ENCODE assay signal across 24 cellular contexts in genomic region chr3:169781209-169781855, GRCh38. TPM values are rescaled to one million over a fixed set of nuclear protein-coding genes. Genes with fewer than 3 reads are reported as not detected.
A peak's percentile ranks its signal among the peaks of the same experiment; 100 is the strongest.
DNase-seq lines count a peak whose midpoint lies in the region; ATAC-seq lines count a peak whose summit lies in the region.
"Had no signal": no experiment of that assay in that cellular context is flagged by ENCODE, and none has a peak within 500 bp of the region (broad histone marks: within the 10 kb centered on the region; RNA-seq: fewer than 3 reads in every experiment).

No MANE protein-coding gene starts in this region.

- H3K27me3 Mint-ChIP-seq in T-helper 17 cell, result no peaks in the 10 kb centered on the region
- H3K27me3 Mint-ChIP-seq in activated naive CD8-positive, alpha-beta T cell treated with anti-CD3 and anti-CD28 coated beads, Interleukin-2, amount 50 U/mL, for 24 hours, result no peaks in the 10 kb centered on the region

- H3K36me3 Mint-ChIP-seq in T-helper 17 cell (ENCODE audit: low read depth), result peaks cover 22% of the 10 kb centered on the region
- peaks cover 60% of the 10 kb centered on the region for H3K36me3 Mint-ChIP-seq in activated naive CD8-positive, alpha-beta T cell treated with anti-CD3 and anti-CD28 coated beads, Interleukin-2, amount 50 U/mL, for 24 hours (ENCODE audit: low read depth)
- H3K36me3 Mint-ChIP-seq in stimulated activated effector memory CD8-positive, alpha-beta T cell treated with anti-CD3 and anti-CD28 coated beads, Interleukin-12 subunit alpha, Interleukin-12 subunit beta, amount 100 ng/mL, for 72 hours, result peaks cover 100% of the 10 kb centered on the region

- peak overlapping the region; percentile 39 for H3K4me3 Mint-ChIP-seq in T-helper 17 cell
- H3K4me3 Mint-ChIP-seq in activated naive CD8-positive, alpha-beta T cell treated with anti-CD3 and anti-CD28 coated beads, Interleukin-2, amount 50 U/mL, for 24 hours, result no peak overlapping the region
- peak overlapping the region; percentile 4 for H3K4me3 Mint-ChIP-seq in stimulated activated effector memory CD8-positive, alpha-beta T cell treated with anti-CD3 and anti-CD28 coated beads, Interleukin-12 subunit alpha, Interleukin-12 subunit beta, amount 100 ng/mL, for 72 hours
- H3K4me3 Mint-ChIP-seq: activated T-cell treated with anti-CD3 and anti-CD28 coated beads, Interleukin-2, amount 50 U/mL, for 4 hours; nephron had no signal

- H3K9me3 Mint-ChIP-seq in activated naive CD8-positive, alpha-beta T cell treated with anti-CD3 and anti-CD28 coated beads, Interleukin-2, amount 50 U/mL, for 24 hours, result no peaks in the 10 kb centered on the region
- H3K9me3 Mint-ChIP-seq in stimulated activated effector memory CD8-positive, alpha-beta T cell treated with anti-CD3 and anti-CD28 coated beads, Interleukin-12 subunit alpha, Interleukin-12 subunit beta, amount 100 ng/mL, for 72 hours, result no peaks in the 10 kb centered on the region
- H3K9me3 Mint-ChIP-seq: activated T-cell treated with anti-CD3 and anti-CD28 coated beads, Interleukin-2, amount 50 U/mL, for 4 hours; nephron had no signal

- intact Hi-C loops in left ventricle myocardium superior (cut with micrococcal nuclease) (no loop called here), Right ventricle myocardium inferior (cut with DNase I) (no loop called here)

- peak overlapping the region; percentile 76 for H3K27ac Mint-ChIP-seq in T-helper 17 cell
- H3K27ac Mint-ChIP-seq in activated naive CD8-positive, alpha-beta T cell treated with anti-CD3 and anti-CD28 coated beads, Interleukin-2, amount 50 U/mL, for 24 hours, result peak overlapping the region; percentile 23
- peak overlapping the region; percentile 52 for H3K27ac Mint-ChIP-seq in stimulated activated effector memory CD8-positive, alpha-beta T cell treated with anti-CD3 and anti-CD28 coated beads, Interleukin-12 subunit alpha, Interleukin-12 subunit beta, amount 100 ng/mL, for 72 hours
- H3K27ac Mint-ChIP-seq: nephron had no signal

- no peaks in the 10 kb centered on the region for H3K9me3 ChIP-seq in T-helper 17 cell (ENCODE audit: control insufficient read depth, low read length, poor library complexity, severe bottlenecking)
- H3K9me3 ChIP-seq: colonic mucosa, pancreas, transverse colon had no signal

- H3K4me1 Mint-ChIP-seq in T-helper 17 cell, result peaks cover 32% of the 10 kb centered on the region
- H3K4me1 Mint-ChIP-seq in activated naive CD8-positive, alpha-beta T cell treated with anti-CD3 and anti-CD28 coated beads, Interleukin-2, amount 50 U/mL, for 24 hours, result peaks cover 42% of the 10 kb centered on the region
- H3K4me1 Mint-ChIP-seq in stimulated activated effector memory CD8-positive, alpha-beta T cell treated with anti-CD3 and anti-CD28 coated beads, Interleukin-12 subunit alpha, Interleukin-12 subunit beta, amount 100 ng/mL, for 72 hours, result peaks cover 25% of the 10 kb centered on the region

- peak; percentile 51 for ATAC-seq in left ventricle myocardium superior
- no peak for ATAC-seq in Right ventricle myocardium inferior
- ATAC-seq in T-helper 17 cell, result no peak
- ATAC-seq in activated naive CD8-positive, alpha-beta T cell treated with anti-CD3 and anti-CD28 coated beads, Interleukin-2, amount 50 U/mL, for 24 hours, result no peak
- no peak for ATAC-seq in stimulated activated effector memory CD8-positive, alpha-beta T cell treated with anti-CD3 and anti-CD28 coated beads, Interleukin-12 subunit alpha, Interleukin-12 subunit beta, amount 100 ng/mL, for 72 hours
- ATAC-seq in GM19452 (IDR thresholded peaks at IDR 0.05; ENCODE audit: unreplicated experiment), result no peak
- ATAC-seq: activated T-cell treated with anti-CD3 and anti-CD28 coated beads, Interleukin-2, amount 50 U/mL, for 4 hours; pancreas had no signal

- DNase-seq in left ventricle myocardium superior (no peak), Right ventricle myocardium inferior (ENCODE audit: missing footprints) (no peak), T-helper 17 cell (no peak), DMS53 treated with DMSO at 0.1 percent for 48 hours (lab: John Stamatoyannopoulos, UW; ENCODE audit: unreplicated experiment) (no peak)
- DNase-seq in activated naive CD8-positive, alpha-beta T cell treated with anti-CD3 and anti-CD28 coated beads, Interleukin-2, amount 50 U/mL, for 24 hours, result no peak
- no peak for DNase-seq in stimulated activated effector memory CD8-positive, alpha-beta T cell treated with anti-CD3 and anti-CD28 coated beads, Interleukin-12 subunit alpha, Interleukin-12 subunit beta, amount 100 ng/mL, for 72 hours (ENCODE audit: low spot score in 2 of 2)
- DNase-seq in central memory CD4-positive, alpha-beta T cell, result no peak
- DNase-seq: activated T-cell treated with anti-CD3 and anti-CD28 coated beads, Interleukin-2, amount 50 U/mL, for 4 hours; brain microvascular endothelial cell; colonic mucosa; DMS79 treated with DMSO at 0.1 percent for 48 hours; GM23248; mesenchymal stem cell; NCI-H1092 treated with DMSO at 0.1 percent for 48 hours; NCI-H2081; NCI-H345; pancreas; right cardiac atrium; SHP77; stimulated activated CD4-positive, alpha-beta T cell treated with anti-CD3 and anti-CD28 coated beads, Interleukin-4, amount 100 ng/mL, for 4 hours; transverse colon had no signal

RNA-seq across cellular contexts. Expression of gene MYNN, which starts 8.1 kb away (rescaled TPM):
- total RNA-seq in left ventricle myocardium superior (13.2 TPM), Right ventricle myocardium inferior (12.2 TPM), T-helper 17 cell (10 to 100 TPM; 21.0 to 21.2 TPM)

RNA-seq across cellular contexts. Expression of gene ACTRT3, which starts 12.0 kb away (rescaled TPM):
- 0.72 TPM for total RNA-seq in left ventricle myocardium superior
- total RNA-seq in Right ventricle myocardium inferior, result 0.84 TPM
- total RNA-seq in T-helper 17 cell, result not detected

RNA-seq across cellular contexts. Expression of gene TERC, which starts 16.5 kb away (rescaled TPM):
- total RNA-seq in left ventricle myocardium superior, result 3.5 TPM
- 2.6 TPM for total RNA-seq in Right ventricle myocardium inferior
- 10 to 100 TPM in 1 of 2 donors, 1 to 10 TPM in 1; 6.0 to 11.0 TPM for total RNA-seq in T-helper 17 cell

RNA-seq across cellular contexts. Expression of gene LRRIQ4, which starts 31.3 kb away (rescaled TPM):
- total RNA-seq in left ventricle myocardium superior, result not detected
- not detected for total RNA-seq in Right ventricle myocardium inferior
- not detected for total RNA-seq in T-helper 17 cell
- total RNA-seq: activated T-cell treated with anti-CD3 and anti-CD28 coated beads, Interleukin-2, amount 50 U/mL, for 4 hours; colonic mucosa; GM23248; LHCN-M2; pancreas; right cardiac atrium; transverse colon had no signal

RNA-seq across cellular contexts. Expression of gene LRRC34, which starts 31.4 kb away (rescaled TPM):
- total RNA-seq in left ventricle myocardium superior, result 1.6 TPM
- total RNA-seq in Right ventricle myocardium inferior, result 1.6 TPM
- under 1 TPM; 0.77 to 0.78 TPM for total RNA-seq in T-helper 17 cell

Comparison
In these comparisons a context has a peak if more than half of its experiments do, and no peak if none do; other contexts are left out.
1. H3K27ac Mint-ChIP-seq: peak in every context shown above with its lines; median percentile 76 in T-helper 17 cell; 52 in stimulated activated effector memory CD8-positive, alpha-beta T cell treated with anti-CD3 and anti-CD28 coated beads, Interleukin-12 subunit alpha, Interleukin-12 subunit beta, amount 100 ng/mL, for 72 hours; 23 in activated naive CD8-positive, alpha-beta T cell treated with anti-CD3 and anti-CD28 coated beads, Interleukin-2, amount 50 U/mL, for 24 hours.